ENCODE assay signal across 27 cellular contexts in genomic region chr11:72551571-72551970, GRCh38.
A peak's percentile ranks its signal among the peaks of the same experiment; 100 is the strongest.
DNase-seq lines count a peak whose midpoint lies in the region; ATAC-seq, FAIRE-seq and TF ChIP-seq lines count a peak whose summit lies in the region.
"Had no signal": no experiment of that assay in that cellular context is flagged by ENCODE, and none has a peak within 500 bp of the region (broad histone marks: within the 10 kb centered on the region; RNA-seq: fewer than 3 reads in every experiment).

No MANE protein-coding gene starts in this region.

- in situ Hi-C loops in K562 (cut with MboI) = no loop called here

- no peak for FAIRE-seq in K562 (lab: Jason Lieb, UNC)
- FAIRE-seq: A204.1, D721Med, GM12878, GM19239 had no signal

- BruUV-seq in K562 (replicated peaks; lab: Mats Ljungman, UMichigan) = no TSS peak

- CTCF ChIA-PET in K562 (lab: Yijun Ruan, JAX; ENCODE audit: low intra/inter-chr PET ratio) = no interaction called here

- POLR2A ChIA-PET in K562 (lab: Yijun Ruan, JAX) = no interaction called here

- no peaks in the 10 kb centered on the region for H3K9me2 ChIP-seq in hepatocyte (replicated peaks; ENCODE audit: insufficient read depth)

- H3K9me1 ChIP-seq in K562 (ENCODE audit: control insufficient read depth, insufficient read depth, low read length) = no peaks in the 10 kb centered on the region

- H3K9me3 ChIP-seq in K562 (replicated peaks; ENCODE audit: control insufficient read depth, insufficient read depth, low read depth, low read length) (no peaks in the 10 kb centered on the region), hepatocyte (ENCODE audit: low read depth) (no peaks in the 10 kb centered on the region)
- H3K9me3 ChIP-seq: BE2C; BLaER1 treated with 17β-estradiol and CSF1 and Interleukin-3, amounts not matched to agents 10 nM and 100 nM had no signal

- TF ChIP-seq CTCF in K562 (IDR thresholded peaks at IDR 0.05 in 2 of 3, conservative IDR thresholded peaks at IDR 0.05 in 1 of 3; ENCODE audit: insufficient read depth in 2 of 3, low read depth in 1 of 3, low read length in 3 of 3) = no peak
- no peak for TF ChIP-seq CTCF in hepatocyte (IDR thresholded peaks at IDR 0.05; ENCODE audit: poor library complexity)

- TF ChIP-seq POLR2A in K562 (conservative IDR thresholded peaks at IDR 0.05) = no peak

- no peaks in the 10 kb centered on the region for H3K36me3 Mint-ChIP-seq in activated naive CD8-positive, alpha-beta T cell treated with anti-CD3 and anti-CD28 coated beads for 36 hours
- H3K36me3 Mint-ChIP-seq in activated naive CD8-positive, alpha-beta T cell treated with anti-CD3 and anti-CD28 coated beads, Interleukin-2, amount 50 U/mL, for 24 hours (ENCODE audit: low read depth) = no peaks in the 10 kb centered on the region
- H3K36me3 Mint-ChIP-seq: CD14-positive monocyte; CD8-positive, alpha-beta memory T cell had no signal

- H3K4me3 ChIP-seq in K562 = no peak overlapping the region
- no peak overlapping the region for H3K4me3 ChIP-seq in hepatocyte
- H3K4me3 ChIP-seq: BLaER1 treated with 17β-estradiol and CSF1 and Interleukin-3, amounts not matched to agents 10 nM and 100 nM; GM12878 had no signal

- H3K4me2 ChIP-seq in K562 (ENCODE audit: insufficient read depth, low read length) (no peak overlapping the region), hepatocyte (no peak overlapping the region)
- H3K4me2 ChIP-seq: BLaER1 treated with 17β-estradiol and CSF1 and Interleukin-3, amounts not matched to agents 10 nM and 100 nM had no signal

- H3K36me3 ChIP-seq in K562 (ENCODE audit: control insufficient read depth, insufficient read depth, low read length) = no peaks in the 10 kb centered on the region
- H3K36me3 ChIP-seq in hepatocyte (replicated peaks; ENCODE audit: insufficient read depth, low read depth) = no peaks in the 10 kb centered on the region
- H3K36me3 ChIP-seq: BE2C; BLaER1 treated with 17β-estradiol and CSF1 and Interleukin-3, amounts not matched to agents 10 nM and 100 nM had no signal

- ATAC-seq in activated naive CD8-positive, alpha-beta T cell treated with anti-CD3 and anti-CD28 coated beads, Interleukin-2, amount 50 U/mL, for 24 hours = no peak
- ATAC-seq in K562 (no peak), HG02798 (IDR thresholded peaks at IDR 0.05; ENCODE audit: poor library complexity, unreplicated experiment) (no peak)
- ATAC-seq: GM12878 had no signal

- H3K27ac Mint-ChIP-seq in activated naive CD8-positive, alpha-beta T cell treated with anti-CD3 and anti-CD28 coated beads for 36 hours = peak overlapping the region; percentile 52
- no peak overlapping the region for H3K27ac Mint-ChIP-seq in activated naive CD8-positive, alpha-beta T cell treated with anti-CD3 and anti-CD28 coated beads, Interleukin-2, amount 50 U/mL, for 24 hours
- H3K27ac Mint-ChIP-seq: CD14-positive monocyte; CD4-positive, alpha-beta T cell; CD8-positive, alpha-beta memory T cell had no signal

- no peak overlapping the region for H3K4me3 Mint-ChIP-seq in activated naive CD8-positive, alpha-beta T cell treated with anti-CD3 and anti-CD28 coated beads for 36 hours
- H3K4me3 Mint-ChIP-seq in activated naive CD8-positive, alpha-beta T cell treated with anti-CD3 and anti-CD28 coated beads, Interleukin-2, amount 50 U/mL, for 24 hours = no peak overlapping the region
- H3K4me3 Mint-ChIP-seq: CD14-positive monocyte; CD4-positive, alpha-beta T cell; CD8-positive, alpha-beta memory T cell had no signal

- DNase-seq in activated naive CD8-positive, alpha-beta T cell treated with anti-CD3 and anti-CD28 coated beads for 36 hours = no peak
- no peak for DNase-seq in activated naive CD8-positive, alpha-beta T cell treated with anti-CD3 and anti-CD28 coated beads, Interleukin-2, amount 50 U/mL, for 24 hours
- DNase-seq in K562 (ENCODE audit: extremely low read depth in 1 of 4, low spot score in 3 of 4) (no peak), hepatocyte (ENCODE audit: low spot score) (no peak), ureter (ENCODE audit: low spot score) (peak; percentile 29), nucleus accumbens (lab: John Stamatoyannopoulos, UW) (no peak), epidermal melanocyte (ENCODE audit: insufficient read length, low spot score) (no peak)
- DNase-seq: ACHN; AML-193; BE2C; CD4-positive, alpha-beta T cell; CD8-positive, alpha-beta memory T cell; DMS 273 treated with DMSO at 0.1 percent for 48 hours; DMS79; EL; GDM1; GOT3; H7; HCEC 1CT had no signal

- WGBS in K562 (ENCODE audit: insufficient coverage, low coverage, missing lambda C conversion rate) = 2% methylated on average over 5 of the region's 5 CpGs
- WGBS in hepatocyte (ENCODE audit: low lambda C conversion rate, missing lambda C conversion rate) = 94% methylated on average over 5 of the region's 5 CpGs

- H3K4me1 ChIP-seq in K562 (replicated peaks in 1 of 2; ENCODE audit: control insufficient read depth in 2 of 2, insufficient read depth in 2 of 2, low read length in 2 of 2) (no peaks in the 10 kb centered on the region), hepatocyte (ENCODE audit: insufficient read depth) (no peaks in the 10 kb centered on the region)

- intact Hi-C loops in K562 (cut with micrococcal nuclease) = no loop called here

- H3K27ac ChIP-seq in K562 (ENCODE audit: extremely low read depth, low read depth, low read length) (no peak overlapping the region), hepatocyte (peak overlapping the region; percentile 25)
- H3K27ac ChIP-seq: 22Rv1; BLaER1 treated with 17β-estradiol and CSF1 and Interleukin-3, amounts not matched to agents 10 nM and 100 nM had no signal

- H2AFZ ChIP-seq in K562 (ENCODE audit: low read depth, low read length) = no peak overlapping the region
- no peak overlapping the region for H2AFZ ChIP-seq in hepatocyte

- no peaks in the 10 kb centered on the region for H3K79me2 ChIP-seq in K562 (ENCODE audit: control insufficient read depth, insufficient read depth, low read length)
- no peaks in the 10 kb centered on the region for H3K79me2 ChIP-seq in hepatocyte

- H3K27me3 ChIP-seq in K562 (ENCODE audit: control insufficient read depth in 2 of 2, insufficient read depth in 2 of 2, low read length in 2 of 2) (peaks cover 19 to 40% of the 10 kb centered on the region in 2 experiments), hepatocyte (no peaks in the 10 kb centered on the region)
- H3K27me3 ChIP-seq: BE2C; BLaER1 treated with 17β-estradiol and CSF1 and Interleukin-3, amounts not matched to agents 10 nM and 100 nM had no signal

- H3K9ac ChIP-seq in K562 (ENCODE audit: insufficient read depth in 1 of 2, low read depth in 2 of 2, low read length in 2 of 2) = no peak overlapping the region
- H3K9ac ChIP-seq: BLaER1 treated with 17β-estradiol and CSF1 and Interleukin-3, amounts not matched to agents 10 nM and 100 nM had no signal

- no peak for TF ChIP-seq EP300 in K562 (IDR thresholded peaks at IDR 0.05; ENCODE audit: low read length)

- TF ChIP-seq RAD21 in K562 (CRISPR knock-in tag; conservative IDR thresholded peaks at IDR 0.05 in 1 of 2, IDR thresholded peaks at IDR 0.05 in 1 of 2) = no peak

- H3K4me1 Mint-ChIP-seq in activated naive CD8-positive, alpha-beta T cell treated with anti-CD3 and anti-CD28 coated beads for 36 hours = no peaks in the 10 kb centered on the region
- no peaks in the 10 kb centered on the region for H3K4me1 Mint-ChIP-seq in activated naive CD8-positive, alpha-beta T cell treated with anti-CD3 and anti-CD28 coated beads, Interleukin-2, amount 50 U/mL, for 24 hours

- H3K27me3 Mint-ChIP-seq in activated naive CD8-positive, alpha-beta T cell treated with anti-CD3 and anti-CD28 coated beads for 36 hours = peaks cover 8% of the 10 kb centered on the region
- peaks cover 2% of the 10 kb centered on the region for H3K27me3 Mint-ChIP-seq in activated naive CD8-positive, alpha-beta T cell treated with anti-CD3 and anti-CD28 coated beads, Interleukin-2, amount 50 U/mL, for 24 hours

- H4K20me1 ChIP-seq in K562 (replicated peaks; ENCODE audit: control insufficient read depth, insufficient read depth, low read length) (0 out of 2 replicates have a peak, but pooled peaks cover 3% of the 10 kb centered on the region), hepatocyte (ENCODE audit: insufficient read depth, poor library complexity, severe bottlenecking) (no peaks in the 10 kb centered on the region)
- H4K20me1 ChIP-seq: BLaER1 treated with 17β-estradiol and CSF1 and Interleukin-3, amounts not matched to agents 10 nM and 100 nM had no signal

- H3K9me3 Mint-ChIP-seq in activated naive CD8-positive, alpha-beta T cell treated with anti-CD3 and anti-CD28 coated beads for 36 hours = no peaks in the 10 kb centered on the region
- no peaks in the 10 kb centered on the region for H3K9me3 Mint-ChIP-seq in activated naive CD8-positive, alpha-beta T cell treated with anti-CD3 and anti-CD28 coated beads, Interleukin-2, amount 50 U/mL, for 24 hours
- H3K9me3 Mint-ChIP-seq: CD4-positive, alpha-beta T cell; CD8-positive, alpha-beta memory T cell had no signal

TF ChIP-seq in K562, 482 proteins besides CTCF, POLR2A, EP300 and RAD21:
- TF ChIP-seq ZNF316 (IDR thresholded peaks at IDR 0.05) (peak; percentile 93), MAFK (IDR thresholded peaks at IDR 0.05; ENCODE audit: low read length) (peak; percentile 86), MAFF (IDR thresholded peaks at IDR 0.05; ENCODE audit: low read length) (peak; percentile 86), ZNF766 (CRISPR knock-in tag; conservative IDR thresholded peaks at IDR 0.05) (no peak), C11orf30 (IDR thresholded peaks at IDR 0.05; ENCODE audit: low read depth) (peak; percentile 81; the same call in 1 of the 2 replicates), MAFG (tag; conservative IDR thresholded peaks at IDR 0.05) (peak; percentile 83), CTBP1 (IDR thresholded peaks at IDR 0.05; ENCODE audit: borderline replicate concordance) (no peak)
